9 cellular contexts compared by ENCODE assay signal in genomic region chr11:20599424-20600346, GRCh38. TPM values are rescaled to one million over a fixed set of nuclear protein-coding genes. Genes with fewer than 3 reads are reported as not detected.
DNase-seq lines count a peak whose midpoint lies in the region; ATAC-seq and TF ChIP-seq lines count a peak whose summit lies in the region.
"Had no signal": no experiment of that assay in that cellular context is flagged by ENCODE, and none has a peak within 500 bp of the region (broad histone marks: within the 10 kb centered on the region; RNA-seq: fewer than 3 reads in every experiment).

Gene SLC6A5, plus strand, starts transcription at chr11:20599608. Its CDS starts 65 bp downstream, at chr11:20599673.

- H3K36me3 Mint-ChIP-seq in activated CD4-positive, alpha-beta T cell treated with anti-CD3 and anti-CD28 coated beads for 36 hours (ENCODE audit: low read depth), result no peaks in the 10 kb centered on the region
- H3K36me3 Mint-ChIP-seq in chondrocyte (ENCODE audit: low read depth), result peaks cover 2% of the 10 kb centered on the region

- CTCF ChIA-PET in activated CD4-positive, alpha-beta T cell treated with anti-CD3 and anti-CD28 coated beads for 36 hours (lab: Charles Lee), result interaction anchor here (0.6 to 0.8 kb wide), 2 partner anchors 10 to 1493 kb away, joined by 3 read pairs; no protein-coding TSS in a partner anchor

- H3K27ac Mint-ChIP-seq in activated CD4-positive, alpha-beta T cell treated with anti-CD3 and anti-CD28 coated beads for 36 hours, result no peak within 1 kb of the TSS
- no peak within 1 kb of the TSS for H3K27ac Mint-ChIP-seq in chondrocyte (ENCODE audit: unreplicated experiment)
- H3K27ac Mint-ChIP-seq: stimulated activated naive CD8-positive, alpha-beta T cell treated with anti-CD3 and anti-CD28 coated beads, Interleukin-15, Interleukin-2, amounts not matched to agents 100 ng/mL and 50 ng/mL, for 24 hours had no signal

- H3K4me3 Mint-ChIP-seq in activated CD4-positive, alpha-beta T cell treated with anti-CD3 and anti-CD28 coated beads for 36 hours, result no peak within 1 kb of the TSS
- no peak within 1 kb of the TSS for H3K4me3 Mint-ChIP-seq in chondrocyte (ENCODE audit: unreplicated experiment)
- H3K4me3 Mint-ChIP-seq: stimulated activated naive CD8-positive, alpha-beta T cell treated with anti-CD3 and anti-CD28 coated beads, Interleukin-15, Interleukin-2, amounts not matched to agents 100 ng/mL and 50 ng/mL, for 24 hours had no signal

- peaks cover 7% of the 10 kb centered on the region for H3K4me1 Mint-ChIP-seq in activated CD4-positive, alpha-beta T cell treated with anti-CD3 and anti-CD28 coated beads for 36 hours
- no peaks in the 10 kb centered on the region for H3K4me1 Mint-ChIP-seq in chondrocyte (ENCODE audit: low read depth)

- POLR2A ChIA-PET in activated CD4-positive, alpha-beta T cell treated with anti-CD3 and anti-CD28 coated beads for 36 hours (lab: Charles Lee), result no interaction called here

- TF ChIP-seq CTCF in fibroblast of the aortic adventitia (IDR thresholded peaks at IDR 0.05; ENCODE audit: insufficient read depth, low read length) (no peak), chondrocyte (IDR thresholded peaks at IDR 0.05) (no peak)

- H3K4me3 ChIP-seq in fibroblast of the aortic adventitia (ENCODE audit: low read depth, low read length), result no peak within 1 kb of the TSS

- peak; percentile 72 for DNase-seq in activated CD4-positive, alpha-beta T cell treated with anti-CD3 and anti-CD28 coated beads for 36 hours
- DNase-seq in activated CD4-positive, alpha-beta T cell treated with anti-CD3 and anti-CD28 coated beads for 4 hours, result no peak
- peak; percentile 32 for DNase-seq in RPMI7951 (ENCODE audit: low read depth)
- DNase-seq in fibroblast of the aortic adventitia (ENCODE audit: low read depth), result peak; percentile 35
- peak; percentile 13 for DNase-seq in stimulated activated CD4-positive, alpha-beta T cell treated with anti-CD3 and anti-CD28 coated beads, Interleukin-4, amount 100 ng/mL, for 24 hours
- no peak for DNase-seq in chondrocyte (ENCODE audit: low spot score)

- ATAC-seq in activated CD4-positive, alpha-beta T cell treated with anti-CD3 and anti-CD28 coated beads for 36 hours, result no peak
- ATAC-seq in GM18520 (IDR thresholded peaks at IDR 0.05; ENCODE audit: unreplicated experiment), result no peak
- ATAC-seq in GM21515 (IDR thresholded peaks at IDR 0.05; ENCODE audit: unreplicated experiment), result no peak

- intact Hi-C loops in activated CD4-positive, alpha-beta T cell treated with anti-CD3 and anti-CD28 coated beads for 36 hours (cut with DNase I, micrococcal nuclease), result loop anchor here in 1 of 2 experiments (2.0 kb wide), 1 partner anchor 439 kb away; the partner anchor contains the start of gene DBX1

- H3K9me3 Mint-ChIP-seq in activated CD4-positive, alpha-beta T cell treated with anti-CD3 and anti-CD28 coated beads for 36 hours (ENCODE audit: low read depth), result no peaks in the 10 kb centered on the region
- peaks cover 4% of the 10 kb centered on the region for H3K9me3 Mint-ChIP-seq in chondrocyte (ENCODE audit: low read depth)

- H3K27me3 Mint-ChIP-seq in activated CD4-positive, alpha-beta T cell treated with anti-CD3 and anti-CD28 coated beads for 36 hours, result peaks cover 86% of the 10 kb centered on the region
- peaks cover 65% of the 10 kb centered on the region for H3K27me3 Mint-ChIP-seq in chondrocyte (ENCODE audit: low read depth)

RNA-seq across cellular contexts. Expression of gene SLC6A5, which starts in this region (rescaled TPM):
- not detected for total RNA-seq in activated CD4-positive, alpha-beta T cell treated with anti-CD3 and anti-CD28 coated beads for 36 hours
- total RNA-seq in RPMI7951 (2014; rRNA removed; shearing (Covaris generic)), result not detected in 2 replicates
- not detected in 2 replicates for total RNA-seq in fibroblast of the aortic adventitia (ENCODE audit: low replicate concordance)
- not detected in 3 replicates for total RNA-seq in chondrocyte

Comparison
In these comparisons a context has a peak if more than half of its experiments do, and no peak if none do; other contexts are left out.
1. Peak in DNase-seq in activated CD4-positive, alpha-beta T cell treated with anti-CD3 and anti-CD28 coated beads for 36 hours; RNA of the gene not detected or under 1 TPM.
2. Peak in DNase-seq in RPMI7951; RNA of the gene not detected or under 1 TPM.
3. Peak in DNase-seq in fibroblast of the aortic adventitia; RNA of the gene not detected or under 1 TPM.